Comparison of ENCODE assay signal across 8 cellular contexts in the genomic region with DNA sequence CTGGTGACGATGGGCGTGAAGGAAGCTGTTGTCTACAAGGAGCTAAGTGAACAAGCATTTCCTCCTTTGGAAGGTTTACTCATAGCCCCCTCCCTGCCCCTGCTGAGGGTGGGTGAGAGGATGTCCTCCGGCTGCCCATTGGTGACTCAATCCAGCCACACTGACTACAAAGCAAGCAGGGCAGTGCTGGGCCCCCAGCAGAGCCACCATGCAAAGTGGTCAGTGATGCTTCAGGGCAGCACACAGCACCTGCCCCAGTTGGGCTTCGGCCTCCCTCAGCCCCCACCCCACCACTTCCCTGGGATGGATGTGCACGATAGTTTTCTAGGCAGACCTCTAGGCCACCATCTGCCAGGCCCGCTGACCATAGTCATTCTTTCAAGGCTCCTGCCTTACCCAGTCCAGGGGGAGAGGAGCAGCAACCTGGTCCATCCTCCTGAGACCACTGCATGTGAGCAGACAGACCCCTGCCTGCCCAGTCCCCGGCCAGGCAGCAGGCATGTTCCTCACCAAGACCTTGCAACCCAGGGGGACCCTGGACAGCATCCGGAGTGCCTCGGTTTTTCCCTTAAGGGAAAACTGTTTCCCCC.
DNase-seq lines count a peak whose midpoint lies in the region; ATAC-seq and TF ChIP-seq lines count a peak whose summit lies in the region.

No MANE protein-coding gene starts in this region.

- H3K27me3 ChIP-seq in heart right ventricle, result no peaks in the 10 kb centered on the region
- no peaks in the 10 kb centered on the region for H3K27me3 ChIP-seq in sigmoid colon
- no peaks in the 10 kb centered on the region for H3K27me3 ChIP-seq in colonic mucosa
- no peaks in the 10 kb centered on the region for H3K27me3 ChIP-seq in Karpas-422 (ENCODE audit: low read length)

- no peak for TF ChIP-seq EP300 in sigmoid colon (IDR thresholded peaks at IDR 0.05)

- H3K27ac Mint-ChIP-seq in activated CD8-positive, alpha-beta T cell treated with anti-CD3 and anti-CD28 coated beads for 36 hours, result no peak overlapping the region

- TF ChIP-seq POLR2A in sigmoid colon (IDR thresholded peaks at IDR 0.05), result no peak

- peaks cover 5% of the 10 kb centered on the region for H3K36me3 Mint-ChIP-seq in activated CD8-positive, alpha-beta T cell treated with anti-CD3 and anti-CD28 coated beads for 36 hours (ENCODE audit: low read depth)

- 54 to 71% methylated on average over 9 of the region's 9 CpGs for WGBS in heart right ventricle, 2 donors
- 83 to 88% methylated on average over 9 of the region's 9 CpGs for WGBS in sigmoid colon, 2 donors

- ATAC-seq in heart right ventricle, result peak in 7 of 8 donors; percentile 5 to 58 (median 39)
- ATAC-seq in HG03571 (IDR thresholded peaks at IDR 0.05; ENCODE audit: unreplicated experiment), result no peak
- ATAC-seq in activated CD8-positive, alpha-beta T cell treated with anti-CD3 and anti-CD28 coated beads for 36 hours, result no peak

- no peaks in the 10 kb centered on the region for H3K9me3 Mint-ChIP-seq in activated CD8-positive, alpha-beta T cell treated with anti-CD3 and anti-CD28 coated beads for 36 hours

- H3K4me2 ChIP-seq in Karpas-422 (ENCODE audit: low read depth, low read length, poor library complexity, severe bottlenecking), result no peak overlapping the region

- no peaks in the 10 kb centered on the region for H3K79me2 ChIP-seq in Karpas-422 (ENCODE audit: low read length)

- no peak overlapping the region for H3K4me3 Mint-ChIP-seq in activated CD8-positive, alpha-beta T cell treated with anti-CD3 and anti-CD28 coated beads for 36 hours

- H3K9me2 ChIP-seq in Karpas-422 (replicated peaks; ENCODE audit: insufficient read depth, low read length), result no peaks in the 10 kb centered on the region

- H3K9me3 ChIP-seq in heart right ventricle (no peaks in the 10 kb centered on the region), sigmoid colon (no peaks in the 10 kb centered on the region), colonic mucosa (no peaks in the 10 kb centered on the region), Karpas-422 (ENCODE audit: low read length) (no peaks in the 10 kb centered on the region)

- no peaks in the 10 kb centered on the region for H3K4me1 Mint-ChIP-seq in activated CD8-positive, alpha-beta T cell treated with anti-CD3 and anti-CD28 coated beads for 36 hours (ENCODE audit: low read depth)

- H3K36me3 ChIP-seq in heart right ventricle (peaks cover 0 to 31% (median 2%) of the 10 kb centered on the region in 9 donors), sigmoid colon (peaks cover 0 to 25% (median 3%) of the 10 kb centered on the region in 4 donors), colonic mucosa (no peaks in the 10 kb centered on the region), Karpas-422 (ENCODE audit: insufficient read depth, low read length) (no peaks in the 10 kb centered on the region; the same call in 1 of the 2 replicates)

- POLR2A ChIA-PET in activated CD8-positive, alpha-beta T cell treated with anti-CD3 and anti-CD28 coated beads for 36 hours (lab: Charles Lee), result no interaction called here

- CTCF ChIA-PET in activated CD8-positive, alpha-beta T cell treated with anti-CD3 and anti-CD28 coated beads for 36 hours (lab: Charles Lee), result no interaction called here

- no peak overlapping the region for H3K9ac ChIP-seq in colonic mucosa (ENCODE audit: low read depth in 2 of 2, low read length in 2 of 2)
- H3K9ac ChIP-seq in Karpas-422 (ENCODE audit: low read length), result no peak overlapping the region

- DNase-seq in Daoy (ENCODE audit: low read depth), result peak; percentile 86
- DNase-seq in amniotic epithelial cell (ENCODE audit: low read depth), result peak; percentile 79
- peak in 1 of 2 donors; percentile 18 for DNase-seq in heart right ventricle
- no peak for DNase-seq in sigmoid colon
- no peak for DNase-seq in colonic mucosa
- no peak for DNase-seq in activated CD8-positive, alpha-beta T cell treated with anti-CD3 and anti-CD28 coated beads for 36 hours
- no peak for DNase-seq in Karpas-422

- H3K27ac ChIP-seq in heart right ventricle (peak overlapping the region; percentile 49 to 88 (median 78)), sigmoid colon (peak overlapping the region; percentile 78 to 86 (median 83)), colonic mucosa (no peak overlapping the region), Karpas-422 (ENCODE audit: low read length) (no peak overlapping the region)

- H4K20me1 ChIP-seq in Karpas-422 (ENCODE audit: insufficient read depth, low read depth, low read length), result no peaks in the 10 kb centered on the region

- intact Hi-C loops in heart right ventricle (cut with DNase I) (loop anchor here in 2 of 10 donors (10.0 kb wide), 2 partner anchors 79 to 229 kb away; no protein-coding TSS in a partner anchor), sigmoid colon (cut with DNase I) (no loop called here), colonic mucosa (cut with DNase I) (no loop called here)
- intact Hi-C loops in activated CD8-positive, alpha-beta T cell treated with anti-CD3 and anti-CD28 coated beads for 36 hours (cut with micrococcal nuclease), result no loop called here

- H3K27me3 Mint-ChIP-seq in activated CD8-positive, alpha-beta T cell treated with anti-CD3 and anti-CD28 coated beads for 36 hours, result no peaks in the 10 kb centered on the region

- H3K4me1 ChIP-seq in heart right ventricle (peaks cover 10 to 26% (median 24%) of the 10 kb centered on the region in 9 donors), sigmoid colon (peaks cover 0 to 21% (median 18%) of the 10 kb centered on the region in 4 donors), colonic mucosa (no peaks in the 10 kb centered on the region), Karpas-422 (ENCODE audit: low read length) (no peaks in the 10 kb centered on the region)

- peak overlapping the region in 1 of 10 donors; percentile 24 for H3K4me3 ChIP-seq in heart right ventricle
- no peak overlapping the region for H3K4me3 ChIP-seq in sigmoid colon
- no peak overlapping the region for H3K4me3 ChIP-seq in colonic mucosa
- H3K4me3 ChIP-seq in Karpas-422 (ENCODE audit: low read length), result no peak overlapping the region

- no peak overlapping the region for H2AFZ ChIP-seq in Karpas-422 (ENCODE audit: low read length)

- TF ChIP-seq CTCF in heart right ventricle (IDR thresholded peaks at IDR 0.05) (no peak), sigmoid colon (IDR thresholded peaks at IDR 0.05) (no peak), colonic mucosa (IDR thresholded peaks at IDR 0.05) (no peak)
- no peak for TF ChIP-seq CTCF in activated CD8-positive, alpha-beta T cell treated with anti-CD3 and anti-CD28 coated beads for 36 hours (IDR thresholded peaks at IDR 0.05)

Comparison
In these comparisons a context has a peak if more than half of its experiments do, and no peak if none do; other contexts are left out.
1. DNase-seq: peak in Daoy (single experiment) and amniotic epithelial cell (single experiment); none in sigmoid colon (single experiment), colonic mucosa (single experiment), activated CD8-positive, alpha-beta T cell treated with anti-CD3 and anti-CD28 coated beads for 36 hours (single experiment) and Karpas-422 (single experiment).
2. ATAC-seq: peak in heart right ventricle (7 of 8); none in HG03571 (single experiment) and activated CD8-positive, alpha-beta T cell treated with anti-CD3 and anti-CD28 coated beads for 36 hours (single experiment).
3. H3K27ac ChIP-seq: peak in heart right ventricle (10 of 10) and sigmoid colon (4 of 4); none in colonic mucosa (single experiment) and Karpas-422 (single experiment).